16 cellular contexts compared by ENCODE assay signal in genomic region chr6:88920777-88921728, GRCh38. TPM values are rescaled to one million over a fixed set of nuclear protein-coding genes. Genes with fewer than 3 reads are reported as not detected.
DNase-seq lines count a peak whose midpoint lies in the region; ATAC-seq, FAIRE-seq and TF ChIP-seq lines count a peak whose summit lies in the region.
"Had no signal": no experiment of that assay in that cellular context is flagged by ENCODE, and none has a peak within 500 bp of the region (broad histone marks: within the 10 kb centered on the region; RNA-seq: fewer than 3 reads in every experiment).

No MANE protein-coding gene starts in this region.

- in situ Hi-C loops in HepG2 (cut with HindIII; ENCODE audit: extremely low pct_ligation_motif_present, low pct_unique_long_range_greater_than_20kb): no loop called here

- no peak for ATAC-seq in HepG2
- peak; percentile 64 for ATAC-seq in SK-N-SH treated with all-trans-retinoic acid at 6 μM for 48 hours
- ATAC-seq: GM23338 had no signal

- POLR2A ChIA-PET in HepG2 (lab: Yijun Ruan, JAX): no interaction called here

- no peak for TF ChIP-seq POLR2A in HepG2 (IDR thresholded peaks at IDR 0.05; ENCODE audit: insufficient read depth in 1 of 2, low read depth in 2 of 2, low read length in 2 of 2)
- TF ChIP-seq POLR2A in spleen (IDR thresholded peaks at IDR 0.05): no peak

- H3K27me3 ChIP-seq in liver (ENCODE audit: control insufficient read depth in 4 of 4, insufficient read depth in 4 of 4, low read length in 3 of 4) (no peaks in the 10 kb centered on the region), HepG2 (ENCODE audit: control insufficient read depth in 1 of 2, insufficient read depth in 2 of 2, low read length in 2 of 2) (no peaks in the 10 kb centered on the region), small intestine (ENCODE audit: control insufficient read depth in 2 of 2, insufficient read depth in 2 of 2, low read length in 2 of 2) (no peaks in the 10 kb centered on the region), spleen (replicated peaks in 1 of 7) (no peaks in the 10 kb centered on the region)

- H3K27ac ChIP-seq in liver (ENCODE audit: low read depth in 1 of 2, low read length in 2 of 2) (peak overlapping the region; percentile 46 to 61), HepG2 (ENCODE audit: extremely low read length, insufficient read depth, low read length) (no peak overlapping the region), small intestine (ENCODE audit: low read depth in 1 of 2, low read length in 1 of 2) (no peak overlapping the region), spleen (no peak overlapping the region)
- H3K27ac ChIP-seq: HL-60 had no signal

- H3K79me2 ChIP-seq in HepG2 (ENCODE audit: insufficient read depth, low read length): no peaks in the 10 kb centered on the region

- BruUV-seq in HepG2 (replicated peaks; lab: Mats Ljungman, UMichigan): no TSS peak

- DNase-seq in HepG2 (ENCODE audit: low spot score): no peak
- peak; percentile 68 for DNase-seq in fibroblast of peridontal ligament (ENCODE audit: extremely low read depth)
- no peak for DNase-seq in NCI-H82 treated with DMSO at 0.1 percent for 48 hours (lab: John Stamatoyannopoulos, UW; ENCODE audit: unreplicated experiment)
- no peak for DNase-seq in small intestine
- DNase-seq in spleen: no peak
- no peak for DNase-seq in activated CD8-positive, alpha-beta memory T cell treated with anti-CD3 and anti-CD28 coated beads for 24 hours
- DNase-seq: 8988T; ACHN; C1 segment of cervical spinal cord; CD4-positive, alpha-beta memory T cell; DMS79; H7 had no signal

- no peak overlapping the region for H2AFZ ChIP-seq in HepG2 (ENCODE audit: low read length)
- H2AFZ ChIP-seq: GM23338 had no signal

- CTCF ChIA-PET in HepG2 (lab: Yijun Ruan, JAX; ENCODE audit: low intra/inter-chr PET ratio, low total read pairs): no interaction called here

- H3K4me3 ChIP-seq in liver (ENCODE audit: low read depth in 1 of 3, low read length in 3 of 3) (no peak overlapping the region), HepG2 (replicated peaks in 1 of 3; ENCODE audit: insufficient read depth in 1 of 3, low read depth in 2 of 3, low read length in 3 of 3) (no peak overlapping the region), small intestine (ENCODE audit: low read depth in 1 of 2, low read length in 2 of 2) (no peak overlapping the region), spleen (no peak overlapping the region)
- H3K4me3 ChIP-seq: GM23338 had no signal

- H3K4me1 ChIP-seq in liver (ENCODE audit: control insufficient read depth in 4 of 4, insufficient read depth in 4 of 4, low read length in 3 of 4): peaks cover 4 to 14% (median 11%) of the 10 kb centered on the region in 4 donors
- H3K4me1 ChIP-seq in HepG2 (ENCODE audit: insufficient read depth, low read length): no peaks in the 10 kb centered on the region
- H3K4me1 ChIP-seq in small intestine (ENCODE audit: control insufficient read depth in 2 of 2, insufficient read depth in 1 of 2, low read depth in 1 of 2, low read length in 1 of 2): no peaks in the 10 kb centered on the region
- peaks cover 0 to 3% (median 0%) of the 10 kb centered on the region in 6 donors for H3K4me1 ChIP-seq in spleen

- H3K9ac ChIP-seq in liver (ENCODE audit: low read depth in 1 of 2, low read length in 2 of 2) (peak overlapping the region in 1 of 2 donors; percentile 59), HepG2 (ENCODE audit: insufficient read depth, low read depth, low read length) (no peak overlapping the region)

- WGBS in liver: 31% methylated on average over 1 of the region's 1 CpG
- 94% methylated on average over 1 of the region's 1 CpG for WGBS in HepG2 (ENCODE audit: low lambda C conversion rate)
- WGBS in small intestine, 3 donors: 88 to 89% (median 88%) methylated on average over 1 of the region's 1 CpG
- 97 to 100% (median 100%) methylated on average over 1 of the region's 1 CpG for WGBS in spleen, 5 donors

- FAIRE-seq in HepG2 (lab: Jason Lieb, UNC): no peak
- FAIRE-seq in small intestine (lab: Jason Lieb, UNC): no peak

- H3K36me3 ChIP-seq in liver (ENCODE audit: control insufficient read depth in 4 of 4, insufficient read depth in 3 of 4, low read depth in 1 of 4, low read length in 3 of 4) (peaks cover 0 to 5% (median 2%) of the 10 kb centered on the region in 4 donors), HepG2 (replicated peaks in 1 of 2; ENCODE audit: control insufficient read depth in 1 of 2, insufficient read depth in 2 of 2, low read length in 2 of 2) (peaks cover 0 to 20% of the 10 kb centered on the region in 2 experiments; a peak in 4 of 5 replicates), small intestine (ENCODE audit: control insufficient read depth in 2 of 2, insufficient read depth in 2 of 2, low read length in 2 of 2) (peaks cover 0 to 4% of the 10 kb centered on the region in 2 donors), spleen (peaks cover 0 to 39% (median 7%) of the 10 kb centered on the region in 6 donors)

- TF ChIP-seq CTCF in liver (IDR thresholded peaks at IDR 0.05; ENCODE audit: low read depth, low read length, missing input control): no peak
- TF ChIP-seq CTCF in HepG2 (CRISPR knock-in tag; IDR thresholded peaks at IDR 0.05): no peak
- no peak for TF ChIP-seq CTCF in spleen (IDR thresholded peaks at IDR 0.05 in 8 of 11, conservative IDR thresholded peaks at IDR 0.05 in 3 of 11)

- H3K4me2 ChIP-seq in HepG2 (ENCODE audit: low read depth, low read length): no peak overlapping the region
- H3K4me2 ChIP-seq: GM23338 had no signal

- intact Hi-C loops in HepG2 (cut with micrococcal nuclease; ENCODE audit: unreplicated experiment): no loop called here
- intact Hi-C loops in spleen (cut with DNase I; ENCODE audit: low total_unique reads): no loop called here

- no peak for TF ChIP-seq EP300 in HepG2 (IDR thresholded peaks at IDR 0.05; ENCODE audit: low read depth in 2 of 2, low read length in 2 of 2)
- no peak for TF ChIP-seq EP300 in HepG2 (CRISPR knock-in tag; IDR thresholded peaks at IDR 0.05; ENCODE audit: borderline replicate concordance)

- TF ChIP-seq RAD21 in liver (IDR thresholded peaks at IDR 0.05) (no peak), HepG2 (CRISPR knock-in tag; IDR thresholded peaks at IDR 0.05) (no peak)

- no peaks in the 10 kb centered on the region for H3K9me3 ChIP-seq in liver (ENCODE audit: control insufficient read depth in 4 of 4, low read length in 3 of 4)
- H3K9me3 ChIP-seq in HepG2 (ENCODE audit: low read length): no peaks in the 10 kb centered on the region
- no peaks in the 10 kb centered on the region for H3K9me3 ChIP-seq in small intestine (ENCODE audit: control insufficient read depth, low read depth)
- H3K9me3 ChIP-seq in spleen: no peaks in the 10 kb centered on the region

- no peaks in the 10 kb centered on the region for H4K20me1 ChIP-seq in HepG2 (ENCODE audit: insufficient read depth, low read length)

TF ChIP-seq in liver, 16 proteins besides CTCF, POLR2A, EP300 and RAD21:
- TF ChIP-seq HNF4A (conservative IDR thresholded peaks at IDR 0.05) (peak; percentile 48 to 51), FOXA1 (IDR thresholded peaks at IDR 0.05) (no peak), RXRA (IDR thresholded peaks at IDR 0.05) (peak; percentile 8 to 30), SP1 (IDR thresholded peaks at IDR 0.05) (peak; percentile 27)

TF ChIP-seq in HepG2, 621 proteins besides CTCF, POLR2A, EP300 and RAD21:
- no peak for TF ChIP-seq ZNF264 (CRISPR knock-in tag; IDR thresholded peaks at IDR 0.05)
- TF ChIP-seq SMARCC2 (IDR thresholded peaks at IDR 0.05): no peak
- no peak for TF ChIP-seq ZFP41 (CRISPR knock-in tag; IDR thresholded peaks at IDR 0.05; ENCODE audit: borderline replicate concordance)

TF ChIP-seq in SK-N-SH treated with all-trans-retinoic acid at 6 μM for 48 hours, 23 proteins besides CTCF, POLR2A, EP300 and RAD21:
- no peak for TF ChIP-seq ZFP30 (CRISPR knock-in tag; IDR thresholded peaks at IDR 0.05)
- TF ChIP-seq TCF4 (CRISPR knock-in tag; IDR thresholded peaks at IDR 0.05; ENCODE audit: borderline replicate concordance): peak; percentile 82

RNA-seq across cellular contexts. Expression of gene RNGTT, which starts 42.4 kb away (rescaled TPM):
- 10 to 100 TPM; 10.1 to 20.8 TPM for total RNA-seq in liver
- 1 to 10 TPM; 4.1 to 4.2 TPM for polyA plus RNA-seq in liver
- total RNA-seq in HepG2 (2016; rRNA removed; fragmentation: Illumina TruSeq; extraction: Trizol): 22.6 and 27.8 TPM in 2 replicates
- total RNA-seq in HepG2 (2016; cell fraction: cytosol; rRNA removed; fragmentation: Illumina TruSeq; extraction: Trizol; ENCODE audit: low read depth): 9.6 and 10.9 TPM in 2 replicates
- total RNA-seq in HepG2 (2016; cell fraction: insoluble cytoplasmic fraction; rRNA removed; fragmentation: Illumina TruSeq; extraction: Trizol): 22.5 and 29.5 TPM in 2 replicates
- 7.0 and 7.3 TPM in 2 replicates for total RNA-seq in HepG2 (2016; cell fraction: membrane; rRNA removed; fragmentation: Illumina TruSeq; extraction: Trizol)
- 33.0 and 33.7 TPM in 2 replicates for total RNA-seq in HepG2 (2016; cell fraction: nucleus; rRNA removed; fragmentation: Illumina TruSeq; extraction: Trizol)
- polyA plus RNA-seq in HepG2 (2011; rRNA removed): 5.6 and 6.0 TPM in 2 replicates
- 2.5 and 3.9 TPM in 2 replicates for polyA plus RNA-seq in HepG2 (2011; cell fraction: cytosol; rRNA removed)
- polyA plus RNA-seq in HepG2 (2011; cell fraction: nucleus; rRNA removed): 7.0 and 7.7 TPM in 2 replicates
- polyA plus RNA-seq in HepG2 (2012): 9.8 and 10.1 TPM in 2 replicates
- 0.67 and 0.70 TPM in 2 replicates for polyA plus RNA-seq in HepG2 (2016; cell fraction: cytosol; fragmentation: Illumina TruSeq; extraction: Trizol; ENCODE audit: low read depth)
- 19.1 and 21.4 TPM in 2 replicates for polyA plus RNA-seq in HepG2 (2016; cell fraction: insoluble cytoplasmic fraction; fragmentation: Illumina TruSeq; extraction: Trizol; ENCODE audit: low read depth)
- polyA plus RNA-seq in HepG2 (2016; cell fraction: membrane; fragmentation: Illumina TruSeq; extraction: Trizol; ENCODE audit: low read depth): 2.3 and 2.4 TPM in 2 replicates
- 11.7 and 13.7 TPM in 2 replicates for polyA plus RNA-seq in HepG2 (2016; cell fraction: nucleus; fragmentation: Illumina TruSeq; extraction: Trizol; ENCODE audit: insufficient read depth, low read depth)
- 5.2 and 6.4 TPM in 2 replicates for polyA minus RNA-seq in HepG2 (2011; rRNA and poly(A)+ RNA removed; ENCODE audit: low replicate concordance)
- polyA minus RNA-seq in HepG2 (2011; cell fraction: cytosol; rRNA and poly(A)+ RNA removed): 7.4 and 8.7 TPM in 2 replicates
- polyA minus RNA-seq in HepG2 (2011; cell fraction: nucleus; rRNA and poly(A)+ RNA removed): 34.9 and 46.0 TPM in 2 replicates
- 1 to 10 TPM; 3.8 to 5.3 (median 4.0) TPM for polyA plus RNA-seq in small intestine
- total RNA-seq in spleen: 10 to 100 TPM; 16.5 to 27.1 (median 24.1) TPM
- 10 to 100 TPM in 2 of 3 donors, 1 to 10 TPM in 1; 9.4 to 16.1 (median 10.4) TPM for polyA plus RNA-seq in spleen

Comparison
In these comparisons a context has a peak if more than half of its experiments do, and no peak if none do; other contexts are left out.
1. H3K27ac ChIP-seq: peak in liver (2 of 2); none in HepG2 (single experiment), small intestine (0 of 2) and spleen (0 of 8).